1 cellular context compared by ENCODE assay signal in the genomic region with DNA sequence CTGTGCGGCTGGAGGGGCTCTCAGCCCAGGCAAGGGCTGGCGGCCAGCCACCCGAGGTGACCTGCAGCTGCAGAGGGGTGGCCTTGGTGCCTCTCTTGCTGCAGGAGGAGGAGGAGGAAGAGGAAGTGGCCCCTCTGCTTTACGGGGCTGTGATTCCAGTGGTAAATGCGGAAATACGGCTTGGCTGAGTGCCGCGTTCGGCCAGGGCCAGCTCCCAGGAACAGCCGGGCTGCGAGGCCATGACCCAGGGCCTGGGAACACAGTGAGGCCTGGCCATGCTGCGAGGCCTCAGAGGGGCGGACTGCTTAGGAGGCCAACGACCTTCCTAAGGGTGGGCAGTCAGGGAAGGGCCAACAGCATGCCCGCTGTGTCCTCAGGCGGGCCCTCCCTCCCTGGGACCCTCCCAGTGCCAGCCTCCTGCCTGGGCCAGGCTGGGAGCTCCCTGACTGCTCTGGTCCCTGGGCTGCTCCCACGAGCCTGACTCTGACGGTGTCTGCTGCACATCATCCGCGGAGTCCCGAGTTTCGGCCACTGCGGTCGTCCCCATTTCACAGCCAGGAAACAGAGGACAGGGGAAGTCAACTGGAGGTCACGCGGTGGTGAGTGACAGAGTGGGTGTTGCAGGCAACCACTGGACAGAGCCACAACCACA.
TF ChIP-seq lines count a peak whose summit lies in the region.

No MANE protein-coding gene starts in this region.

TF ChIP-seq in HepG2, 621 proteins besides CTCF, POLR2A, EP300 and RAD21 (continued from another document and continues in another):
- no peak for TF ChIP-seq REST (IDR thresholded peaks at IDR 0.05; ENCODE audit: borderline replicate concordance in 1 of 2, low read depth in 1 of 2, low read length in 2 of 2)
- TF ChIP-seq, protein P1, sequence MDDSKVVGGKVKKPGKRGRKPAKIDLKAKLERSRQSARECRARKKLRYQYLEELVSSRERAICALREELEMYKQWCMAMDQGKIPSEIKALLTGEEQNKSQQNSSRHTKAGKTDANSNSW (CRISPR knock-in tag; IDR thresholded peaks at IDR 0.05; ENCODE audit: borderline replicate concordance): no peak
- TF ChIP-seq SNAPC4 (CRISPR knock-in tag; IDR thresholded peaks at IDR 0.05): no peak
- TF ChIP-seq MAF1 (CRISPR knock-in tag; IDR thresholded peaks at IDR 0.05; ENCODE audit: borderline replicate concordance): no peak
- no peak for TF ChIP-seq SNAI1 (CRISPR knock-in tag; IDR thresholded peaks at IDR 0.05; ENCODE audit: borderline replicate concordance)
- no peak for TF ChIP-seq DNMT3B (CRISPR knock-in tag; conservative IDR thresholded peaks at IDR 0.05)
- TF ChIP-seq, protein P2, sequence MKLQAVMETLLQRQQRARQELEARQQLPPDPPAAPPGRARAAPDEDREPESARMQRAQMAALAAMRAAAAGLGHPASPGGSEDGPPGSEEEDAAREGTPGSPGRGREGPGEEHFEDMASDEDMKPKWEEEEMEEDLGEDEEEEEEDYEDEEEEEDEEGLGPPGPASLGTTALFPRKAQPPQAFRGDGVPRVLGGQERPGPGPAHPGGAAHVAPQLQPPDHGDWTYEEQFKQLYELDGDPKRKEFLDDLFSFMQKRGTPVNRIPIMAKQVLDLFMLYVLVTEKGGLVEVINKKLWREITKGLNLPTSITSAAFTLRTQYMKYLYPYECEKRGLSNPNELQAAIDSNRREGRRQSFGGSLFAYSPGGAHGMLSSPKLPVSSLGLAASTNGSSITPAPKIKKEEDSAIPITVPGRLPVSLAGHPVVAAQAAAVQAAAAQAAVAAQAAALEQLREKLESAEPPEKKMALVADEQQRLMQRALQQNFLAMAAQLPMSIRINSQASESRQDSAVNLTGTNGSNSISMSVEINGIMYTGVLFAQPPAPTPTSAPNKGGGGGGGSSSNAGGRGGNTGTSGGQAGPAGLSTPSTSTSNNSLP (IDR thresholded peaks at IDR 0.05; ENCODE audit: low read depth, low read length): no peak
- TF ChIP-seq FOXC1 (CRISPR knock-in tag; IDR thresholded peaks at IDR 0.05; ENCODE audit: borderline replicate concordance): no peak
- no peak for TF ChIP-seq MBD4 (IDR thresholded peaks at IDR 0.05; ENCODE audit: borderline replicate concordance, low read length)
- no peak for TF ChIP-seq ZNF598 (CRISPR knock-in tag; IDR thresholded peaks at IDR 0.05; ENCODE audit: borderline replicate concordance)
- TF ChIP-seq GABPB1 (CRISPR knock-in tag; IDR thresholded peaks at IDR 0.05): peak; percentile 63; the same call in 1 of the 2 replicates
- TF ChIP-seq FUBP1 (CRISPR knock-in tag; IDR thresholded peaks at IDR 0.05; ENCODE audit: borderline replicate concordance): no peak
- no peak for TF ChIP-seq KAT2B (IDR thresholded peaks at IDR 0.05; ENCODE audit: borderline replicate concordance, low read depth, low read length)
- TF ChIP-seq GFI1 (CRISPR knock-in tag; IDR thresholded peaks at IDR 0.05; ENCODE audit: borderline replicate concordance): no peak
- TF ChIP-seq SCMH1 (CRISPR knock-in tag; IDR thresholded peaks at IDR 0.05; ENCODE audit: borderline replicate concordance): no peak
- no peak for TF ChIP-seq PATZ1 (CRISPR knock-in tag; IDR thresholded peaks at IDR 0.05)
- no peak for TF ChIP-seq ZBTB39 (CRISPR knock-in tag; IDR thresholded peaks at IDR 0.05)
- TF ChIP-seq ZNF101 (CRISPR knock-in tag; IDR thresholded peaks at IDR 0.05; ENCODE audit: borderline replicate concordance, low read depth): no peak
- no peak for TF ChIP-seq NFIB (CRISPR knock-in tag; IDR thresholded peaks at IDR 0.05; ENCODE audit: borderline replicate concordance)
- TF ChIP-seq, protein P3, sequence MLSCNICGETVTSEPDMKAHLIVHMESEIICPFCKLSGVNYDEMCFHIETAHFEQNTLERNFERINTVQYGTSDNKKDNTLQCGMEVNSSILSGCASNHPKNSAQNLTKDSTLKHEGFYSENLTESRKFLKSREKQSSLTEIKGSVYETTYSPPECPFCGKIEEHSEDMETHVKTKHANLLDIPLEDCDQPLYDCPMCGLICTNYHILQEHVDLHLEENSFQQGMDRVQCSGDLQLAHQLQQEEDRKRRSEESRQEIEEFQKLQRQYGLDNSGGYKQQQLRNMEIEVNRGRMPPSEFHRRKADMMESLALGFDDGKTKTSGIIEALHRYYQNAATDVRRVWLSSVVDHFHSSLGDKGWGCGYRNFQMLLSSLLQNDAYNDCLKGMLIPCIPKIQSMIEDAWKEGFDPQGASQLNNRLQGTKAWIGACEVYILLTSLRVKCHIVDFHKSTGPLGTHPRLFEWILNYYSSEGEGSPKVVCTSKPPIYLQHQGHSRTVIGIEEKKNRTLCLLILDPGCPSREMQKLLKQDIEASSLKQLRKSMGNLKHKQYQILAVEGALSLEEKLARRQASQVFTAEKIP (CRISPR knock-in tag; IDR thresholded peaks at IDR 0.05; ENCODE audit: borderline replicate concordance): no peak
- TF ChIP-seq CCAR2 (optimal IDR thresholded peaks at IDR 0.05; ENCODE audit: low read depth, low read length): no peak
- TF ChIP-seq ZSCAN21 (CRISPR knock-in tag; IDR thresholded peaks at IDR 0.05; ENCODE audit: borderline replicate concordance): peak; percentile 53; the same call in 1 of the 2 replicates
- no peak for TF ChIP-seq SRY (CRISPR knock-in tag; IDR thresholded peaks at IDR 0.05)
- TF ChIP-seq HCFC1 (IDR thresholded peaks at IDR 0.05; ENCODE audit: low read depth, low read length): no peak
- no peak for TF ChIP-seq MED13 (CRISPR knock-in tag; IDR thresholded peaks at IDR 0.05)
- TF ChIP-seq ZHX1 (CRISPR knock-in tag; IDR thresholded peaks at IDR 0.05; ENCODE audit: low read depth): no peak
- TF ChIP-seq ZMYM4 (CRISPR knock-in tag; IDR thresholded peaks at IDR 0.05): no peak
